30 cellular contexts compared by ENCODE assay signal in genomic region chr7:68717176-68717575, GRCh38.
A peak's percentile ranks its signal among the peaks of the same experiment; 100 is the strongest.
DNase-seq lines count a peak whose midpoint lies in the region; ATAC-seq, FAIRE-seq and TF ChIP-seq lines count a peak whose summit lies in the region.
"Had no signal": no experiment of that assay in that cellular context is flagged by ENCODE, and none has a peak within 500 bp of the region (broad histone marks: within the 10 kb centered on the region; RNA-seq: fewer than 3 reads in every experiment).

No MANE protein-coding gene starts in this region.

- H3K9me1 ChIP-seq in K562 (ENCODE audit: control insufficient read depth, insufficient read depth, low read length): no peaks in the 10 kb centered on the region

- H3K4me2 ChIP-seq in A549 (no peak overlapping the region), K562 (ENCODE audit: insufficient read depth, low read length) (no peak overlapping the region)
- H3K4me2 ChIP-seq: BLaER1; BLaER1 treated with 17β-estradiol and CSF1 and Interleukin-3, amounts not matched to agents 10 nM and 100 nM had no signal

- POLR2A ChIA-PET in A549 (lab: Yijun Ruan, JAX): no interaction called here
- POLR2A ChIA-PET in K562 (lab: Yijun Ruan, JAX): interaction anchor here (0.6 kb wide), 1 partner anchor 135 kb away, joined by 3 read pairs; no protein-coding TSS in a partner anchor

- no peak overlapping the region for H2AFZ ChIP-seq in K562 (ENCODE audit: low read depth, low read length)

- DNase-seq in A549 (ENCODE audit: low read depth in 1 of 2, low spot score in 1 of 2) (no peak), K562 (ENCODE audit: extremely low read depth in 1 of 4, low spot score in 3 of 4) (no peak), mesenteric fat pad (ENCODE audit: low spot score) (no peak), GM10266 (ENCODE audit: extremely low spot score) (no peak)
- DNase-seq: 8988T; ACHN; AML-193; BE2C; C1 segment of cervical spinal cord; Caco-2; Calu3; CD4-positive, alpha-beta memory T cell; CD4-positive, alpha-beta T cell; CD4-positive, CD25-positive, alpha-beta regulatory T cell; CD8-positive, alpha-beta memory T cell; CD8-positive, alpha-beta T cell; COR-L47; DMS 273 treated with DMSO at 0.1 percent for 48 hours; DMS153; DMS53; DMS79; DMS79 treated with DMSO at 0.1 percent for 48 hours; DND-41; EL had no signal

- H3K79me2 ChIP-seq in K562 (ENCODE audit: control insufficient read depth, insufficient read depth, low read length): no peaks in the 10 kb centered on the region

- no peaks in the 10 kb centered on the region for H3K36me3 ChIP-seq in K562 (ENCODE audit: control insufficient read depth, insufficient read depth, low read length)
- H3K36me3 ChIP-seq: BE2C; BLaER1; BLaER1 treated with 17β-estradiol and CSF1 and Interleukin-3, amounts not matched to agents 10 nM and 100 nM had no signal

- H3K4me3 ChIP-seq in A549 (no peak overlapping the region), K562 (no peak overlapping the region)
- H3K4me3 ChIP-seq: BLaER1; BLaER1 treated with 17β-estradiol and CSF1 and Interleukin-3, amounts not matched to agents 10 nM and 100 nM had no signal

- no peaks in the 10 kb centered on the region for H4K20me1 ChIP-seq in K562 (replicated peaks; ENCODE audit: control insufficient read depth, insufficient read depth, low read length)
- H4K20me1 ChIP-seq: BLaER1; BLaER1 treated with 17β-estradiol and CSF1 and Interleukin-3, amounts not matched to agents 10 nM and 100 nM had no signal

- in situ Hi-C loops in K562 (cut with MboI): no loop called here

- H3K9me3 ChIP-seq in A549 (no peaks in the 10 kb centered on the region), K562 (replicated peaks; ENCODE audit: control insufficient read depth, insufficient read depth, low read depth, low read length) (no peaks in the 10 kb centered on the region)
- H3K9me3 ChIP-seq: BE2C; BLaER1; BLaER1 treated with 17β-estradiol and CSF1 and Interleukin-3, amounts not matched to agents 10 nM and 100 nM; Caco-2 had no signal

- no peak for TF ChIP-seq RAD21 in A549 (conservative IDR thresholded peaks at IDR 0.05 in 1 of 2, IDR thresholded peaks at IDR 0.05 in 1 of 2)
- no peak for TF ChIP-seq RAD21 in K562 (CRISPR knock-in tag; conservative IDR thresholded peaks at IDR 0.05 in 1 of 2, IDR thresholded peaks at IDR 0.05 in 1 of 2)

- TF ChIP-seq EP300 in A549 (IDR thresholded peaks at IDR 0.05): no peak
- TF ChIP-seq EP300 in K562 (IDR thresholded peaks at IDR 0.05; ENCODE audit: low read length): no peak

- H3K27ac ChIP-seq in A549 (no peak overlapping the region), K562 (ENCODE audit: extremely low read depth, low read depth, low read length) (no peak overlapping the region)
- H3K27ac ChIP-seq: 22Rv1; BLaER1; BLaER1 treated with 17β-estradiol and CSF1 and Interleukin-3, amounts not matched to agents 10 nM and 100 nM; C4-2B had no signal

- no peak for FAIRE-seq in A549 (lab: Jason Lieb, UNC)
- no peak for FAIRE-seq in K562 (lab: Jason Lieb, UNC)
- FAIRE-seq: A204.1, D721Med had no signal

- intact Hi-C loops in K562 (cut with micrococcal nuclease): no loop called here

- 82% methylated on average over 1 of the region's 1 CpG for WGBS in A549 (ENCODE audit: missing lambda C conversion rate)
- 0% methylated on average over 1 of the region's 1 CpG for WGBS in K562 (ENCODE audit: insufficient coverage, low coverage, missing lambda C conversion rate)

- CTCF ChIA-PET in A549 (lab: Yijun Ruan, JAX) (no interaction called here), K562 (lab: Yijun Ruan, JAX; ENCODE audit: low intra/inter-chr PET ratio) (no interaction called here)

- TF ChIP-seq CTCF in A549 (IDR thresholded peaks at IDR 0.05) (no peak), K562 (IDR thresholded peaks at IDR 0.05 in 2 of 3, conservative IDR thresholded peaks at IDR 0.05 in 1 of 3; ENCODE audit: insufficient read depth in 2 of 3, low read depth in 1 of 3, low read length in 3 of 3) (no peak), GM10266 (IDR thresholded peaks at IDR 0.05; ENCODE audit: control insufficient read depth, insufficient read depth, low read depth, missing control alignments) (no peak)

- ATAC-seq in A549 (no peak), K562 (no peak)
- ATAC-seq: CD8-positive, alpha-beta T cell had no signal

- no peaks in the 10 kb centered on the region for H3K27me3 ChIP-seq in K562 (ENCODE audit: control insufficient read depth in 2 of 2, insufficient read depth in 2 of 2, low read length in 2 of 2)
- H3K27me3 ChIP-seq: BLaER1; BLaER1 treated with 17β-estradiol and CSF1 and Interleukin-3, amounts not matched to agents 10 nM and 100 nM had no signal

- no peak overlapping the region for H3K9ac ChIP-seq in K562 (ENCODE audit: insufficient read depth in 1 of 2, low read depth in 2 of 2, low read length in 2 of 2)
- H3K9ac ChIP-seq: BLaER1; BLaER1 treated with 17β-estradiol and CSF1 and Interleukin-3, amounts not matched to agents 10 nM and 100 nM had no signal

- BruUV-seq in K562 (replicated peaks; lab: Mats Ljungman, UMichigan): no TSS peak

- H3K4me1 ChIP-seq in A549: peaks cover 11% of the 10 kb centered on the region; the same call in 1 of the 3 replicates
- H3K4me1 ChIP-seq in K562 (replicated peaks in 1 of 2; ENCODE audit: control insufficient read depth in 2 of 2, insufficient read depth in 2 of 2, low read length in 2 of 2): no peaks in the 10 kb centered on the region
- H3K4me1 ChIP-seq: Caco-2 had no signal

- no peak for TF ChIP-seq POLR2A in A549 (IDR thresholded peaks at IDR 0.05; ENCODE audit: low read length)
- no peak for TF ChIP-seq POLR2A in K562 (conservative IDR thresholded peaks at IDR 0.05)

TF ChIP-seq in A549, 52 proteins besides CTCF, POLR2A, EP300 and RAD21:
- TF ChIP-seq HES2 (IDR thresholded peaks at IDR 0.05) (no peak), RARB (CRISPR knock-in tag; IDR thresholded peaks at IDR 0.05) (no peak), HOXB5 (CRISPR knock-in tag; IDR thresholded peaks at IDR 0.05) (no peak), JUN (IDR thresholded peaks at IDR 0.05) (no peak), SREBF2 (IDR thresholded peaks at IDR 0.05) (no peak), ZFP36 (IDR thresholded peaks at IDR 0.05; ENCODE audit: borderline replicate concordance, partially characterized antibody) (peak; percentile 13)

TF ChIP-seq in K562, 482 proteins besides CTCF, POLR2A, EP300 and RAD21:
- TF ChIP-seq RBFOX2 (IDR thresholded peaks at IDR 0.05; ENCODE audit: low read depth, low read length) (no peak), RBM25 (IDR thresholded peaks at IDR 0.05; ENCODE audit: low read depth, low read length, severe bottlenecking) (peak; percentile 93), ZFP36 (IDR thresholded peaks at IDR 0.05; ENCODE audit: low read depth, low read length, partially characterized antibody) (peak; percentile 44)

Comparison
In these comparisons a context has a peak if more than half of its experiments do, and no peak if none do; other contexts are left out.
1. Of the 35 proteins assayed by ChIP-seq in both K562 and A549: peak only in K562: none; only in A549: none; in both: ZFP36; in neither: 34.